ENCODE assay signal across 30 cellular contexts in the genomic region with DNA sequence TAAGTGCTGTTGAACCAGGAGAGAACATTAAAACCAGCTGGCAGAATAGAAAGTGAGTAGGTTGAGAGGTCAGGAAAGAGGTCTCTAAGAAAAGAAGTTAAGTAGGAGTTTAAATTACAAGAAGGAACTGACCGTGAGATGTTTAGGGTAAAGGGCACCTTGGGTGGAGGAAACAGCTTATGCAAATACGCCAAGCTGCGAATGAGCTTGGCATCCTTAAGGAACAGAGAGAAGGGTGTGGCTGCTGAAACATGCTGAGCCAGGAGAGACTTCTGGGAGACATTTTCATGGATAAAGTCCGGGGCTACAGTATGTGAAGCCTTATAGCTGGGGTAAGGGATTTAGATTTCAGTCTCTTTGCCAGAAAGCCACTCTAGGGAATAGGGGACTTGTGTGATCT.
"Had no signal": no experiment of that assay in that cellular context is flagged by ENCODE, and none has a peak within 500 bp of the region (broad histone marks: within the 10 kb centered on the region; RNA-seq: fewer than 3 reads in every experiment).

No MANE protein-coding gene starts in this region.

- H3K27ac Mint-ChIP-seq: activated CD4-positive, alpha-beta memory T cell treated with anti-CD3 and anti-CD28 coated beads, Interleukin-2, amount 10 ng/mL, durations not matched to agents 7 days and 5 days; activated CD4-positive, alpha-beta T cell treated with anti-CD3 and anti-CD28 coated beads, Interleukin-2, amount 10 ng/mL, durations not matched to agents 7 days and 5 days; activated naive CD4-positive, alpha-beta T cell treated with anti-CD3 and anti-CD28 coated beads, Interleukin-2, amount 50 U/mL, for 24 hours; activated naive CD8-positive, alpha-beta T cell treated with anti-CD3 and anti-CD28 coated beads, Interleukin-2, amount 50 U/mL, for 24 hours; activated T-helper 17 cell treated with anti-CD3 and anti-CD28 coated beads, Interleukin-2, amount 50 U/mL, for 72 hours; mesothelial cell of epicardium; naive thymus-derived CD4-positive, alpha-beta T cell; stimulated activated effector memory CD8-positive, alpha-beta T cell treated with anti-CD3 and anti-CD28 coated beads, Interleukin-12 subunit alpha, Interleukin-12 subunit beta, amount 100 ng/mL, for 72 hours; stimulated activated naive CD8-positive, alpha-beta T cell treated with anti-CD3 and anti-CD28 coated beads, Interleukin-15, Interleukin-2, amounts not matched to agents 100 ng/mL and 50 ng/mL, for 24 hours had no signal

- H3K27me3 Mint-ChIP-seq: activated CD4-positive, alpha-beta memory T cell treated with anti-CD3 and anti-CD28 coated beads, Interleukin-2, amount 10 ng/mL, durations not matched to agents 7 days and 5 days; activated CD4-positive, alpha-beta T cell treated with anti-CD3 and anti-CD28 coated beads, Interleukin-2, amount 10 ng/mL, durations not matched to agents 7 days and 5 days; central memory CD8-positive, alpha-beta T cell had no signal

- H3K4me3 Mint-ChIP-seq: activated CD4-positive, alpha-beta memory T cell treated with anti-CD3 and anti-CD28 coated beads, Interleukin-2, amount 10 ng/mL, durations not matched to agents 7 days and 5 days; activated CD4-positive, alpha-beta T cell treated with anti-CD3 and anti-CD28 coated beads, Interleukin-2, amount 10 ng/mL, durations not matched to agents 7 days and 5 days; activated naive CD4-positive, alpha-beta T cell treated with anti-CD3 and anti-CD28 coated beads, Interleukin-2, amount 50 U/mL, for 24 hours; activated naive CD8-positive, alpha-beta T cell treated with anti-CD3 and anti-CD28 coated beads, Interleukin-2, amount 50 U/mL, for 24 hours; activated T-cell treated with anti-CD3 and anti-CD28 coated beads, Interleukin-2, amount 50 U/mL, for 4 hours; activated T-helper 17 cell treated with anti-CD3 and anti-CD28 coated beads, Interleukin-2, amount 50 U/mL, for 72 hours; central memory CD8-positive, alpha-beta T cell; mesothelial cell of epicardium; naive thymus-derived CD4-positive, alpha-beta T cell; stimulated activated effector memory CD8-positive, alpha-beta T cell treated with anti-CD3 and anti-CD28 coated beads, Interleukin-12 subunit alpha, Interleukin-12 subunit beta, amount 100 ng/mL, for 72 hours; stimulated activated naive CD8-positive, alpha-beta T cell treated with anti-CD3 and anti-CD28 coated beads, Interleukin-15, Interleukin-2, amounts not matched to agents 100 ng/mL and 50 ng/mL, for 24 hours had no signal

- H3K36me3 Mint-ChIP-seq: activated naive CD4-positive, alpha-beta T cell treated with anti-CD3 and anti-CD28 coated beads, Interleukin-2, amount 50 U/mL, for 24 hours; mesothelial cell of epicardium; naive thymus-derived CD4-positive, alpha-beta T cell; stimulated activated effector memory CD8-positive, alpha-beta T cell treated with anti-CD3 and anti-CD28 coated beads, Interleukin-12 subunit alpha, Interleukin-12 subunit beta, amount 100 ng/mL, for 72 hours had no signal

- H3K36me3 ChIP-seq: pancreas, prostate gland, thyroid gland, upper lobe of right lung, WERI-Rb-1 had no signal

- H3K4me1 ChIP-seq: pancreas, prostate gland, thyroid gland, upper lobe of right lung had no signal

- H3K27ac ChIP-seq: pancreas, prostate gland, skin epidermis, thyroid gland, upper lobe of right lung, WERI-Rb-1 had no signal

- H3K4me1 Mint-ChIP-seq: activated CD4-positive, alpha-beta memory T cell treated with anti-CD3 and anti-CD28 coated beads, Interleukin-2, amount 10 ng/mL, durations not matched to agents 7 days and 5 days; activated CD4-positive, alpha-beta T cell treated with anti-CD3 and anti-CD28 coated beads, Interleukin-2, amount 10 ng/mL, durations not matched to agents 7 days and 5 days; activated naive CD4-positive, alpha-beta T cell treated with anti-CD3 and anti-CD28 coated beads, Interleukin-2, amount 50 U/mL, for 24 hours; activated naive CD8-positive, alpha-beta T cell treated with anti-CD3 and anti-CD28 coated beads, Interleukin-2, amount 50 U/mL, for 24 hours; activated T-helper 17 cell treated with anti-CD3 and anti-CD28 coated beads, Interleukin-2, amount 50 U/mL, for 72 hours; central memory CD8-positive, alpha-beta T cell; naive thymus-derived CD4-positive, alpha-beta T cell; stimulated activated effector memory CD8-positive, alpha-beta T cell treated with anti-CD3 and anti-CD28 coated beads, Interleukin-12 subunit alpha, Interleukin-12 subunit beta, amount 100 ng/mL, for 72 hours had no signal

- H3K27me3 ChIP-seq: thyroid gland, upper lobe of right lung had no signal

- DNase-seq: activated CD4-positive, alpha-beta memory T cell treated with anti-CD3 and anti-CD28 coated beads, Interleukin-2, amount 10 ng/mL, durations not matched to agents 7 days and 5 days; activated CD4-positive, alpha-beta T cell treated with anti-CD3 and anti-CD28 coated beads, Interleukin-2, amount 10 ng/mL, durations not matched to agents 7 days and 5 days; activated CD4-positive, CD25-positive, alpha-beta regulatory T cell treated with anti-CD3 and anti-CD28 coated beads, Interleukin-2, amount 50 U/mL, for 72 hours; activated gamma-delta T cell treated with Interleukin-2 at 50 U/mL for 16 hours; activated naive CD8-positive, alpha-beta T cell treated with anti-CD3 and anti-CD28 coated beads, Interleukin-2, amount 50 U/mL, for 24 hours; activated T-cell treated with anti-CD3 and anti-CD28 coated beads, Interleukin-2, amount 50 U/mL, for 4 hours; effector memory CD4-positive, alpha-beta T cell; erythroblast; head of caudate nucleus; hippocampal formation; kidney glomerular epithelial cell; left ventricle myocardium superior; mammary epithelial cell; naive thymus-derived CD4-positive, alpha-beta T cell; nucleus accumbens; pancreas; retina; stimulated activated CD4-positive, alpha-beta T cell treated with anti-CD3 and anti-CD28 coated beads, Interleukin-4, amount 100 ng/mL, for 24 hours; thyroid gland; upper lobe of right lung; WERI-Rb-1 had no signal

- H3K9me3 Mint-ChIP-seq: activated CD4-positive, alpha-beta T cell treated with anti-CD3 and anti-CD28 coated beads, Interleukin-2, amount 10 ng/mL, durations not matched to agents 7 days and 5 days; activated naive CD8-positive, alpha-beta T cell treated with anti-CD3 and anti-CD28 coated beads, Interleukin-2, amount 50 U/mL, for 24 hours; activated T-helper 17 cell treated with anti-CD3 and anti-CD28 coated beads, Interleukin-2, amount 50 U/mL, for 72 hours; stimulated activated effector memory CD8-positive, alpha-beta T cell treated with anti-CD3 and anti-CD28 coated beads, Interleukin-12 subunit alpha, Interleukin-12 subunit beta, amount 100 ng/mL, for 72 hours; stimulated activated naive CD8-positive, alpha-beta T cell treated with anti-CD3 and anti-CD28 coated beads, Interleukin-15, Interleukin-2, amounts not matched to agents 100 ng/mL and 50 ng/mL, for 24 hours had no signal

- H3K9me3 ChIP-seq: pancreas, prostate gland, thyroid gland, upper lobe of right lung had no signal

- H3K4me3 ChIP-seq: pancreas, prostate gland, skin epidermis, thyroid gland, upper lobe of right lung had no signal

- ATAC-seq: activated naive CD8-positive, alpha-beta T cell treated with anti-CD3 and anti-CD28 coated beads, Interleukin-2, amount 50 U/mL, for 24 hours; activated T-cell treated with anti-CD3 and anti-CD28 coated beads, Interleukin-2, amount 50 U/mL, for 4 hours; activated T-helper 17 cell treated with anti-CD3 and anti-CD28 coated beads, Interleukin-2, amount 50 U/mL, for 72 hours; left ventricle myocardium superior; naive thymus-derived CD4-positive, alpha-beta T cell; pancreas; sciatic nerve; stimulated activated effector memory CD8-positive, alpha-beta T cell treated with anti-CD3 and anti-CD28 coated beads, Interleukin-12 subunit alpha, Interleukin-12 subunit beta, amount 100 ng/mL, for 72 hours; upper lobe of right lung had no signal
